ENCODE assay signal across 2 cellular contexts in the genomic region with DNA sequence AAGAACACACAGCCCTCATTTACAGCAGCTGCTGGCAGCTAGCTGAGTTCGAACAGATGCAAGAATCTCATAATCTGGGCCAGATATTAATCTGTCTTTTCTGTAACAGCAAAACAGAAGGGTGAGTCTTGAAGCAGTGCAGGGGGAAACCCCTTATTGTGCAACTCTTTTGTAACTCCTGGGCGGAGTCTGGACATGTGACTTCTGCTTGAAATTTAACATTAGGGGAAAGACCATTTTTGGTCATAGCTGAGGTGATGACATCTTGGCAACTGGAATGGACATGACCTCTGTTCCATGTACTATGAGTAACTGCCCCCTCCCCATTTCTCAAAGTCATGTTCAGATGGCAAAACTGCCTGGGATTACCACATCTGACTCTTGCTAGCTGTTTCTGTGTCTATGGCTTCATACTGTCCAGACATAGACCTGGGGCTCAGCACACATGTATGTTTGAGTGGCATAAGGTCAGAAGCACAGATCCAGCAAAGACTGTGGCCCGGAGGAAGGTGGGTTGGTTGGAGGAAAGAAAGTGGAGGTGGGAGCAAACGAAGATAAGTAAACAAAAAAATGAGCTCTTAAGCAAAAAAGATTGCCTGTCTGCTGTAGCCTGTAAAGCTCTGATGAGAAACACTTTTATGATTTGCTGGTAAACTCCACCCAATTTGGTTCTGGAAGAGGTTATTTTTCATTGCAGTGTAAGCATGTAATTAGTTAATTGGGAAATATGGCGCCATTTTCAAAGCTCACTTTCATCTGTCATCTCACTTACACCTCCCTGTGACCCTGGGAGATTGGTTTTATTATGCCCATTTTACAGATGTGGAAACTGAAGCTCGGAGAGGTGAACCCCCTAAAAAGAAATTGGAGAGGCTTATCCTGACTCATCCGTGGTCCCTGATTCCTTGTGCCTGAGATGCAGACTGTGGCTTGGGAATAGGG.
TF ChIP-seq lines count a peak whose summit lies in the region.

No MANE protein-coding gene starts in this region.

TF ChIP-seq in K562, 482 proteins besides CTCF, POLR2A, EP300 and RAD21 (continued from another document):
- TF ChIP-seq, protein P1, sequence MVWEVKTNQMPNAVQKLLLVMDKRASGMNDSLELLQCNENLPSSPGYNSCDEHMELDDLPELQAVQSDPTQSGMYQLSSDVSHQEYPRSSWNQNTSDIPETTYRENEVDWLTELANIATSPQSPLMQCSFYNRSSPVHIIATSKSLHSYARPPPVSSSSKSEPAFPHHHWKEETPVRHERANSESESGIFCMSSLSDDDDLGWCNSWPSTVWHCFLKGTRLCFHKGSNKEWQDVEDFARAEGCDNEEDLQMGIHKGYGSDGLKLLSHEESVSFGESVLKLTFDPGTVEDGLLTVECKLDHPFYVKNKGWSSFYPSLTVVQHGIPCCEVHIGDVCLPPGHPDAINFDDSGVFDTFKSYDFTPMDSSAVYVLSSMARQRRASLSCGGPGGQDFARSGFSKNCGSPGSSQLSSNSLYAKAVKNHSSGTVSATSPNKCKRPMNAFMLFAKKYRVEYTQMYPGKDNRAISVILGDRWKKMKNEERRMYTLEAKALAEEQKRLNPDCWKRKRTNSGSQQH (CRISPR knock-in tag; IDR thresholded peaks at IDR 0.05), result no peak
- TF ChIP-seq SMARCA5 (IDR thresholded peaks at IDR 0.05), result peak; percentile 94; the same call in 1 of the 2 replicates
- TF ChIP-seq TBL1XR1 (IDR thresholded peaks at IDR 0.05; ENCODE audit: low read length in 2 of 2), result peak in 1 of 2 experiments; percentile 77; a peak in 1 of 4 replicates
- TF ChIP-seq FOXA3 (CRISPR knock-in tag; conservative IDR thresholded peaks at IDR 0.05 in 1 of 2, IDR thresholded peaks at IDR 0.05 in 1 of 2), result 0 out of 4 replicates have a peak, but pooled peaks of 1 of the 2 experiments have one; percentile 7
- TF ChIP-seq NR4A1 (CRISPR knock-in tag; IDR thresholded peaks at IDR 0.05), result no peak
- TF ChIP-seq NR4A1 (tag; IDR thresholded peaks at IDR 0.05), result no peak
- TF ChIP-seq, protein P2, sequence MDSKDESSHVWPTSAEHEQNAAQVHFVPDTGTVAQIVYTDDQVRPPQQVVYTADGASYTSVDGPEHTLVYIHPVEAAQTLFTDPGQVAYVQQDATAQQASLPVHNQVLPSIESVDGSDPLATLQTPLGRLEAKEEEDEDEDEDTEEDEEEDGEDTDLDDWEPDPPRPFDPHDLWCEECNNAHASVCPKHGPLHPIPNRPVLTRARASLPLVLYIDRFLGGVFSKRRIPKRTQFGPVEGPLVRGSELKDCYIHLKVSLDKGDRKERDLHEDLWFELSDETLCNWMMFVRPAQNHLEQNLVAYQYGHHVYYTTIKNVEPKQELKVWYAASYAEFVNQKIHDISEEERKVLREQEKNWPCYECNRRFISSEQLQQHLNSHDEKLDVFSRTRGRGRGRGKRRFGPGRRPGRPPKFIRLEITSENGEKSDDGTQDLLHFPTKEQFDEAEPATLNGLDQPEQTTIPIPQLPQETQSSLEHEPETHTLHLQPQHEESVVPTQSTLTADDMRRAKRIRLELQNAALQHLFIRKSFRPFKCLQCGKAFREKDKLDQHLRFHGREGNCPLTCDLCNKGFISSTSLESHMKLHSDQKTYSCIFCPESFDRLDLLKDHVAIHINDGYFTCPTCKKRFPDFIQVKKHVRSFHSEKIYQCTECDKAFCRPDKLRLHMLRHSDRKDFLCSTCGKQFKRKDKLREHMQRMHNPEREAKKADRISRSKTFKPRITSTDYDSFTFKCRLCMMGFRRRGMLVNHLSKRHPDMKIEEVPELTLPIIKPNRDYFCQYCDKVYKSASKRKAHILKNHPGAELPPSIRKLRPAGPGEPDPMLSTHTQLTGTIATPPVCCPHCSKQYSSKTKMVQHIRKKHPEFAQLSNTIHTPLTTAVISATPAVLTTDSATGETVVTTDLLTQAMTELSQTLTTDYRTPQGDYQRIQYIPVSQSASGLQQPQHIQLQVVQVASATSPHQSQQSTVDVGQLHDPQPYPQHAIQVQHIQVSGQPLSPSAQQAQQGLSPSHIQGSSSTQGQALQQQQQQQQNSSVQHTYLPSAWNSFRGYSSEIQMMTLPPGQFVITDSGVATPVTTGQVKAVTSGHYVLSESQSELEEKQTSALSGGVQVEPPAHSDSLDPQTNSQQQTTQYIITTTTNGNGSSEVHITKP (IDR thresholded peaks at IDR 0.05; ENCODE audit: partially characterized antibody), result peak; percentile 70
- TF ChIP-seq, protein P3, sequence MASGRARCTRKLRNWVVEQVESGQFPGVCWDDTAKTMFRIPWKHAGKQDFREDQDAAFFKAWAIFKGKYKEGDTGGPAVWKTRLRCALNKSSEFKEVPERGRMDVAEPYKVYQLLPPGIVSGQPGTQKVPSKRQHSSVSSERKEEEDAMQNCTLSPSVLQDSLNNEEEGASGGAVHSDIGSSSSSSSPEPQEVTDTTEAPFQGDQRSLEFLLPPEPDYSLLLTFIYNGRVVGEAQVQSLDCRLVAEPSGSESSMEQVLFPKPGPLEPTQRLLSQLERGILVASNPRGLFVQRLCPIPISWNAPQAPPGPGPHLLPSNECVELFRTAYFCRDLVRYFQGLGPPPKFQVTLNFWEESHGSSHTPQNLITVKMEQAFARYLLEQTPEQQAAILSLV (tag; IDR thresholded peaks at IDR 0.05), result peak; percentile 98
- TF ChIP-seq TARDBP (IDR thresholded peaks at IDR 0.05), result 0 out of 2 replicates have a peak, but pooled peaks have one; percentile 16
- TF ChIP-seq, protein P4, sequence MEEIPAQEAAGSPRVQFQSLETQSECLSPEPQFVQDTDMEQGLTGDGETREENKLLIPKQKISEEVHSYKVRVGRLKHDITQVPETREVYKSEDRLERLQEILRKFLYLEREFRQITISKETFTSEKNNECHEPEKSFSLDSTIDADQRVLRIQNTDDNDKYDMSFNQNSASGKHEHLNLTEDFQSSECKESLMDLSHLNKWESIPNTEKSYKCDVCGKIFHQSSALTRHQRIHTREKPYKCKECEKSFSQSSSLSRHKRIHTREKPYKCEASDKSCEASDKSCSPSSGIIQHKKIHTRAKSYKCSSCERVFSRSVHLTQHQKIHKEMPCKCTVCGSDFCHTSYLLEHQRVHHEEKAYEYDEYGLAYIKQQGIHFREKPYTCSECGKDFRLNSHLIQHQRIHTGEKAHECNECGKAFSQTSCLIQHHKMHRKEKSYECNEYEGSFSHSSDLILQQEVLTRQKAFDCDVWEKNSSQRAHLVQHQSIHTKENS (CRISPR knock-in tag; IDR thresholded peaks at IDR 0.05), result no peak
- peak; percentile 82; the same call in 1 of the 2 replicates for TF ChIP-seq SMARCA4 (IDR thresholded peaks at IDR 0.05)
- TF ChIP-seq FOSL1 (tag; conservative IDR thresholded peaks at IDR 0.05), result peak; percentile 89
- TF ChIP-seq RBFOX2 (IDR thresholded peaks at IDR 0.05; ENCODE audit: low read depth, low read length), result peak; percentile 59
- TF ChIP-seq, protein P5, sequence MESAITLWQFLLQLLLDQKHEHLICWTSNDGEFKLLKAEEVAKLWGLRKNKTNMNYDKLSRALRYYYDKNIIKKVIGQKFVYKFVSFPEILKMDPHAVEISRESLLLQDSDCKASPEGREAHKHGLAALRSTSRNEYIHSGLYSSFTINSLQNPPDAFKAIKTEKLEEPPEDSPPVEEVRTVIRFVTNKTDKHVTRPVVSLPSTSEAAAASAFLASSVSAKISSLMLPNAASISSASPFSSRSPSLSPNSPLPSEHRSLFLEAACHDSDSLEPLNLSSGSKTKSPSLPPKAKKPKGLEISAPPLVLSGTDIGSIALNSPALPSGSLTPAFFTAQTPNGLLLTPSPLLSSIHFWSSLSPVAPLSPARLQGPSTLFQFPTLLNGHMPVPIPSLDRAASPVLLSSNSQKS (CRISPR knock-in tag; IDR thresholded peaks at IDR 0.05), result no peak

TF ChIP-seq in HepG2, 621 proteins besides CTCF, POLR2A, EP300 and RAD21 (continued from another document and continues in another):
- TF ChIP-seq, protein P6, sequence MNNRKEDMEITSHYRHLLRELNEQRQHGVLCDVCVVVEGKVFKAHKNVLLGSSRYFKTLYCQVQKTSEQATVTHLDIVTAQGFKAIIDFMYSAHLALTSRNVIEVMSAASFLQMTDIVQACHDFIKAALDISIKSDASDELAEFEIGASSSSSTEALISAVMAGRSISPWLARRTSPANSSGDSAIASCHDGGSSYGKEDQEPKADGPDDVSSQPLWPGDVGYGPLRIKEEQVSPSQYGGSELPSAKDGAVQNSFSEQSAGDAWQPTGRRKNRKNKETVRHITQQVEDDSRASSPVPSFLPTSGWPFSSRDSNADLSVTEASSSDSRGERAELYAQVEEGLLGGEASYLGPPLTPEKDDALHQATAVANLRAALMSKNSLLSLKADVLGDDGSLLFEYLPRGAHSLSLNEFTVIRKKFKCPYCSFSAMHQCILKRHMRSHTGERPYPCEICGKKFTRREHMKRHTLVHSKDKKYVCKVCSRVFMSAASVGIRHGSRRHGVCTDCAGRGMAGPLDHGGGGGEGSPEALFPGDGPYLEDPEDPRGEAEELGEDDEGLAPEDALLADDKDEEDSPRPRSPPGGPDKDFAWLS (CRISPR knock-in tag; IDR thresholded peaks at IDR 0.05; ENCODE audit: borderline replicate concordance), result no peak
- TF ChIP-seq ZNF24 (IDR thresholded peaks at IDR 0.05) (no peak), PHF8 (CRISPR knock-in tag; IDR thresholded peaks at IDR 0.05) (peak; percentile 20; the same call in 1 of the 2 replicates), AKAP8 (CRISPR knock-in tag; IDR thresholded peaks at IDR 0.05) (no peak), MYNN (CRISPR knock-in tag; IDR thresholded peaks at IDR 0.05; ENCODE audit: low read depth) (no peak), RFX5 (IDR thresholded peaks at IDR 0.05; ENCODE audit: low read depth, low read length) (no peak), RFX3 (CRISPR knock-in tag; IDR thresholded peaks at IDR 0.05) (no peak), ZNF709 (CRISPR knock-in tag; IDR thresholded peaks at IDR 0.05) (no peak), TCF7L2 (IDR thresholded peaks at IDR 0.05; ENCODE audit: low read depth, low read length) (no peak), ZFYVE20 (CRISPR knock-in tag; IDR thresholded peaks at IDR 0.05; ENCODE audit: borderline replicate concordance, low read depth) (no peak), ZNF468 (CRISPR knock-in tag; IDR thresholded peaks at IDR 0.05) (no peak), ZC3H4 (CRISPR knock-in tag; IDR thresholded peaks at IDR 0.05; ENCODE audit: borderline replicate concordance) (no peak), SRSF9 (IDR thresholded peaks at IDR 0.05; ENCODE audit: borderline replicate concordance, insufficient read depth, low read depth, low read length, poor library complexity, severe bottlenecking) (no peak), ZNF766 (CRISPR knock-in tag; IDR thresholded peaks at IDR 0.05; ENCODE audit: borderline replicate concordance) (no peak), MED13 (CRISPR knock-in tag; IDR thresholded peaks at IDR 0.05) (no peak), FOXK1 (CRISPR knock-in tag; IDR thresholded peaks at IDR 0.05; ENCODE audit: borderline replicate concordance, low read depth) (peak; percentile 88), PRPF4 (IDR thresholded peaks at IDR 0.05; ENCODE audit: low read depth, low read length, poor library complexity, severe bottlenecking) (no peak), ZBTB42 (CRISPR knock-in tag; IDR thresholded peaks at IDR 0.05) (no peak), IRF2 (CRISPR knock-in tag; IDR thresholded peaks at IDR 0.05) (peak; percentile 59; the same call in 1 of the 2 replicates), HOXA5 (CRISPR knock-in tag; IDR thresholded peaks at IDR 0.05) (peak; percentile 73; the same call in 1 of the 2 replicates), KAT7 (CRISPR knock-in tag; IDR thresholded peaks at IDR 0.05; ENCODE audit: borderline replicate concordance) (no peak), SSRP1 (CRISPR knock-in tag; IDR thresholded peaks at IDR 0.05) (no peak), SIN3B (IDR thresholded peaks at IDR 0.05; ENCODE audit: low read length) (no peak), RBAK (CRISPR knock-in tag; IDR thresholded peaks at IDR 0.05) (no peak), ZNF652 (CRISPR knock-in tag; IDR thresholded peaks at IDR 0.05; ENCODE audit: borderline replicate concordance, low read depth) (no peak), HES4 (CRISPR knock-in tag; IDR thresholded peaks at IDR 0.05; ENCODE audit: borderline replicate concordance) (no peak), SALL2 (CRISPR knock-in tag; IDR thresholded peaks at IDR 0.05) (peak; percentile 38; the same call in 1 of the 2 replicates), SP140L (CRISPR knock-in tag; IDR thresholded peaks at IDR 0.05; ENCODE audit: borderline replicate concordance) (no peak), ZNF20 (CRISPR knock-in tag; IDR thresholded peaks at IDR 0.05) (no peak), ZBTB8A (CRISPR knock-in tag; IDR thresholded peaks at IDR 0.05; ENCODE audit: borderline replicate concordance, low read depth) (no peak), ZNF160 (CRISPR knock-in tag; IDR thresholded peaks at IDR 0.05) (no peak), ZNF629 (CRISPR knock-in tag; conservative IDR thresholded peaks at IDR 0.05) (peak; percentile 93), SALL1 (CRISPR knock-in tag; IDR thresholded peaks at IDR 0.05) (peak; percentile 61)
- TF ChIP-seq, protein P7, sequence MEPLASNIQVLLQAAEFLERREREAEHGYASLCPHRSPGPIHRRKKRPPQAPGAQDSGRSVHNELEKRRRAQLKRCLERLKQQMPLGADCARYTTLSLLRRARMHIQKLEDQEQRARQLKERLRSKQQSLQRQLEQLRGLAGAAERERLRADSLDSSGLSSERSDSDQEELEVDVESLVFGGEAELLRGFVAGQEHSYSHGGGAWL (CRISPR knock-in tag; IDR thresholded peaks at IDR 0.05), result no peak
- TF ChIP-seq, protein P8, sequence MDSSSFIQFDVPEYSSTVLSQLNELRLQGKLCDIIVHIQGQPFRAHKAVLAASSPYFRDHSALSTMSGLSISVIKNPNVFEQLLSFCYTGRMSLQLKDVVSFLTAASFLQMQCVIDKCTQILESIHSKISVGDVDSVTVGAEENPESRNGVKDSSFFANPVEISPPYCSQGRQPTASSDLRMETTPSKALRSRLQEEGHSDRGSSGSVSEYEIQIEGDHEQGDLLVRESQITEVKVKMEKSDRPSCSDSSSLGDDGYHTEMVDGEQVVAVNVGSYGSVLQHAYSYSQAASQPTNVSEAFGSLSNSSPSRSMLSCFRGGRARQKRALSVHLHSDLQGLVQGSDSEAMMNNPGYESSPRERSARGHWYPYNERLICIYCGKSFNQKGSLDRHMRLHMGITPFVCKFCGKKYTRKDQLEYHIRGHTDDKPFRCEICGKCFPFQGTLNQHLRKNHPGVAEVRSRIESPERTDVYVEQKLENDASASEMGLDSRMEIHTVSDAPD (CRISPR knock-in tag; IDR thresholded peaks at IDR 0.05), result no peak
- TF ChIP-seq, protein P9, sequence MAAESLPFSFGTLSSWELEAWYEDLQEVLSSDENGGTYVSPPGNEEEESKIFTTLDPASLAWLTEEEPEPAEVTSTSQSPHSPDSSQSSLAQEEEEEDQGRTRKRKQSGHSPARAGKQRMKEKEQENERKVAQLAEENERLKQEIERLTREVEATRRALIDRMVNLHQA (CRISPR knock-in tag; IDR thresholded peaks at IDR 0.05), result no peak
- TF ChIP-seq, protein P10, sequence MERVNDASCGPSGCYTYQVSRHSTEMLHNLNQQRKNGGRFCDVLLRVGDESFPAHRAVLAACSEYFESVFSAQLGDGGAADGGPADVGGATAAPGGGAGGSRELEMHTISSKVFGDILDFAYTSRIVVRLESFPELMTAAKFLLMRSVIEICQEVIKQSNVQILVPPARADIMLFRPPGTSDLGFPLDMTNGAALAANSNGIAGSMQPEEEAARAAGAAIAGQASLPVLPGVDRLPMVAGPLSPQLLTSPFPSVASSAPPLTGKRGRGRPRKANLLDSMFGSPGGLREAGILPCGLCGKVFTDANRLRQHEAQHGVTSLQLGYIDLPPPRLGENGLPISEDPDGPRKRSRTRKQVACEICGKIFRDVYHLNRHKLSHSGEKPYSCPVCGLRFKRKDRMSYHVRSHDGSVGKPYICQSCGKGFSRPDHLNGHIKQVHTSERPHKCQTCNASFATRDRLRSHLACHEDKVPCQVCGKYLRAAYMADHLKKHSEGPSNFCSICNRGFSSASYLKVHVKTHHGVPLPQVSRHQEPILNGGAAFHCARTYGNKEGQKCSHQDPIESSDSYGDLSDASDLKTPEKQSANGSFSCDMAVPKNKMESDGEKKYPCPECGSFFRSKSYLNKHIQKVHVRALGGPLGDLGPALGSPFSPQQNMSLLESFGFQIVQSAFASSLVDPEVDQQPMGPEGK (CRISPR knock-in tag; IDR thresholded peaks at IDR 0.05), result peak; percentile 70
